ENCODE assay signal across 15 cellular contexts in genomic region chr3:12468276-12468675, GRCh38.
"Had no signal": no experiment of that assay in that cellular context is flagged by ENCODE, and none has a peak within 500 bp of the region (broad histone marks: within the 10 kb centered on the region; RNA-seq: fewer than 3 reads in every experiment).

No MANE protein-coding gene starts in this region.

- H3K36me3 ChIP-seq: heart left ventricle, stomach, thoracic aorta, uterus had no signal

- H3K27me3 ChIP-seq: heart left ventricle, stomach, uterus had no signal

- H3K27ac ChIP-seq: heart left ventricle, stomach, thoracic aorta, uterus had no signal

- H3K4me1 ChIP-seq: stomach, uterus had no signal

- H3K4me3 ChIP-seq: heart left ventricle, mucosa of descending colon, stomach, thoracic aorta, uterus had no signal

- H3K9me3 ChIP-seq: heart left ventricle, mucosa of descending colon, stomach, thoracic aorta, uterus had no signal

- DNase-seq: effector memory CD4-positive, alpha-beta T cell; heart left ventricle; hippocampal formation; kidney glomerular epithelial cell; mammary epithelial cell; natural killer cell; small intestine; stimulated activated CD4-positive, alpha-beta T cell treated with anti-CD3 and anti-CD28 coated beads, Interleukin-12 subunit alpha, Interleukin-12 subunit beta, amount 100 ng/mL, for 4 hours; stimulated activated naive CD4-positive, alpha-beta T cell; stomach; substantia nigra; uterus had no signal

- ATAC-seq: esophagus mucosa, heart left ventricle, mucosa of descending colon, natural killer cell had no signal
